ENCODE assay signal across 8 cellular contexts in genomic region chr10:50740351-50740688, GRCh38. TPM values are rescaled to one million over a fixed set of nuclear protein-coding genes. Genes with fewer than 3 reads are reported as not detected.
DNase-seq lines count a peak whose midpoint lies in the region; ATAC-seq and TF ChIP-seq lines count a peak whose summit lies in the region.

No MANE protein-coding gene starts in this region.

- DNase-seq in AG10803 (ENCODE audit: low read depth) (peak; percentile 70), SK-N-MC (ENCODE audit: low read depth, low spot score) (no peak), cardiac fibroblast (ENCODE audit: low read depth in 2 of 2) (peak; percentile 65 to 78), kidney epithelial cell (ENCODE audit: low read depth) (peak; percentile 42), HuH-7 (ENCODE audit: low spot score) (no peak)
- DNase-seq in stimulated activated CD4-positive, alpha-beta T cell treated with anti-CD3 and anti-CD28 coated beads, Interleukin-2, amount 100 ng/mL, for 24 hours = peak; percentile 36 to 39

- no peaks in the 10 kb centered on the region for H3K27me3 ChIP-seq in kidney epithelial cell (ENCODE audit: control insufficient read depth, insufficient read depth, low read length)

- TF ChIP-seq CTCF in AG10803 (conservative IDR thresholded peaks at IDR 0.05; ENCODE audit: low read length) (no peak), cardiac fibroblast (IDR thresholded peaks at IDR 0.05; ENCODE audit: low read depth, low read length) (no peak), kidney epithelial cell (IDR thresholded peaks at IDR 0.05; ENCODE audit: insufficient read depth, low read length, poor library complexity, severe bottlenecking) (no peak)

- H3K4me3 ChIP-seq in AG10803 (ENCODE audit: low read length) (peak overlapping the region; percentile 88), SK-N-MC (peak overlapping the region; percentile 84), cardiac fibroblast (replicated peaks in 1 of 2; ENCODE audit: low read depth in 2 of 2, low read length in 2 of 2) (peak overlapping the region; percentile 81 to 82), kidney epithelial cell (ENCODE audit: low read depth, low read length) (peak overlapping the region; percentile 83)

- H3K36me3 ChIP-seq in SK-N-MC (ENCODE audit: insufficient read depth, low read length) (no peaks in the 10 kb centered on the region), kidney epithelial cell (ENCODE audit: control insufficient read depth, insufficient read depth, low read length) (no peaks in the 10 kb centered on the region)

- peak; percentile 35 for ATAC-seq in GM18867 (IDR thresholded peaks at IDR 0.05; ENCODE audit: unreplicated experiment)
- peak; percentile 37 for ATAC-seq in HG03139 (IDR thresholded peaks at IDR 0.05; ENCODE audit: unreplicated experiment)

- peak overlapping the region; percentile 69 for H3K9ac ChIP-seq in SK-N-MC (ENCODE audit: insufficient read length)

- H3K9me3 ChIP-seq in SK-N-MC (ENCODE audit: low read depth, low read length) = no peaks in the 10 kb centered on the region

- H3K27ac ChIP-seq in SK-N-MC = no peak overlapping the region

RNA-seq across cellular contexts. Expression of gene ASAH2B, which starts 0.6 kb away (rescaled TPM):
- total RNA-seq in kidney epithelial cell = 3.8 and 11.2 TPM in 2 replicates

Comparison
In these comparisons a context has a peak if more than half of its experiments do, and no peak if none do; other contexts are left out.
1. DNase-seq: peak in AG10803 (single experiment), cardiac fibroblast (2 of 2), kidney epithelial cell (single experiment) and stimulated activated CD4-positive, alpha-beta T cell treated with anti-CD3 and anti-CD28 coated beads, Interleukin-2, amount 100 ng/mL, for 24 hours (2 of 2); none in SK-N-MC (single experiment) and HuH-7 (single experiment).
2. Peak in every context shown above with its lines, with median percentiles within 50 percentile points of each other: H3K4me3 ChIP-seq.